Comparison of ENCODE assay signal across 29 cellular contexts in genomic region chr2:24110660-24111303, GRCh38. TPM values are rescaled to one million over a fixed set of nuclear protein-coding genes. Genes with fewer than 3 reads are reported as not detected.
A peak's percentile ranks its signal among the peaks of the same experiment; 100 is the strongest.
DNase-seq lines count a peak whose midpoint lies in the region; ATAC-seq, FAIRE-seq and TF ChIP-seq lines count a peak whose summit lies in the region.
"Had no signal": no experiment of that assay in that cellular context is flagged by ENCODE, and none has a peak within 500 bp of the region (broad histone marks: within the 10 kb centered on the region; RNA-seq: fewer than 3 reads in every experiment).

No MANE protein-coding gene starts in this region.

- FAIRE-seq in urothelium cell line (lab: Jason Lieb, UNC): no peak
- FAIRE-seq: colon had no signal

- H3K4me1 ChIP-seq in cardiac muscle cell (ENCODE audit: low read depth): peaks cover 16% of the 10 kb centered on the region
- H3K4me1 ChIP-seq: body of pancreas, gastrocnemius medialis, parathyroid adenoma, transverse colon had no signal

- H3K4me3 Mint-ChIP-seq in activated T-helper 17 cell treated with anti-CD3 and anti-CD28 coated beads, Interleukin-2, amount 50 U/mL, for 72 hours: no peak overlapping the region
- H3K4me3 Mint-ChIP-seq: B cell, immature natural killer cell, T-cell had no signal

- no peaks in the 10 kb centered on the region for H3K36me3 ChIP-seq in cardiac muscle cell
- H3K36me3 ChIP-seq: transverse colon had no signal

- H3K9me3 Mint-ChIP-seq in activated T-helper 17 cell treated with anti-CD3 and anti-CD28 coated beads, Interleukin-2, amount 50 U/mL, for 72 hours: peaks cover 10% of the 10 kb centered on the region

- TF ChIP-seq CTCF in cardiac muscle cell (IDR thresholded peaks at IDR 0.05; ENCODE audit: low read depth, low read length): no peak

- H3K4me1 Mint-ChIP-seq in activated T-helper 17 cell treated with anti-CD3 and anti-CD28 coated beads, Interleukin-2, amount 50 U/mL, for 72 hours: peaks cover 5% of the 10 kb centered on the region
- H3K4me1 Mint-ChIP-seq: B cell, immature natural killer cell, T-cell had no signal

- H3K27ac Mint-ChIP-seq in activated T-helper 17 cell treated with anti-CD3 and anti-CD28 coated beads, Interleukin-2, amount 50 U/mL, for 72 hours: no peak overlapping the region
- H3K27ac Mint-ChIP-seq: B cell, T-cell had no signal

- no peaks in the 10 kb centered on the region for H3K36me3 Mint-ChIP-seq in activated T-helper 17 cell treated with anti-CD3 and anti-CD28 coated beads, Interleukin-2, amount 50 U/mL, for 72 hours (ENCODE audit: low read depth)

- DNase-seq in cardiac muscle cell (ENCODE audit: low read depth in 1 of 2, low spot score in 1 of 2) (no peak), cardiac septum (ENCODE audit: low spot score) (no peak), left ventricle myocardium superior (no peak), urothelium cell line (ENCODE audit: low spot score) (peak; percentile 17), NCI-H2171 (lab: John Stamatoyannopoulos, UW) (no peak)
- DNase-seq: activated gamma-delta T cell treated with Interleukin-2 at 50 U/mL for 16 hours; activated T-cell treated with anti-CD3 and anti-CD28 coated beads, Interleukin-2, amount 50 U/mL, for 1 hour; body of pancreas; DMS79; effector CD8-positive, alpha-beta T cell; gastrocnemius medialis; hippocampal formation; immature natural killer cell; NCI-H1105; NCI-H1930; NCI-H2227 treated with DMSO at 0.1 percent for 48 hours; NCI-H748 treated with DMSO at 0.1 percent for 48 hours; SHP77 treated with DMSO at 0.1 percent for 48 hours; T-cell; transverse colon had no signal

- no peaks in the 10 kb centered on the region for H3K27me3 ChIP-seq in cardiac muscle cell
- H3K27me3 ChIP-seq: body of pancreas, gastrocnemius medialis, transverse colon had no signal

- ATAC-seq in activated T-helper 17 cell treated with anti-CD3 and anti-CD28 coated beads, Interleukin-2, amount 50 U/mL, for 72 hours (replicated peaks): peak; percentile 50
- ATAC-seq in left ventricle myocardium superior (peak; percentile 24), HG02938 (IDR thresholded peaks at IDR 0.05; ENCODE audit: unreplicated experiment) (no peak), GM19035 (IDR thresholded peaks at IDR 0.05; ENCODE audit: unreplicated experiment) (no peak)
- ATAC-seq: body of pancreas, gastrocnemius medialis, T-cell had no signal

- no peaks in the 10 kb centered on the region for H3K27me3 Mint-ChIP-seq in activated T-helper 17 cell treated with anti-CD3 and anti-CD28 coated beads, Interleukin-2, amount 50 U/mL, for 72 hours
- H3K27me3 Mint-ChIP-seq: B cell, T-cell had no signal

- H3K4me3 ChIP-seq in cardiac muscle cell: no peak overlapping the region
- H3K4me3 ChIP-seq: body of pancreas, gastrocnemius medialis, transverse colon had no signal

- H3K9me3 ChIP-seq in cardiac muscle cell (ENCODE audit: low read depth): no peaks in the 10 kb centered on the region
- H3K9me3 ChIP-seq: body of pancreas, gastrocnemius medialis had no signal

- intact Hi-C loops in cardiac septum (cut with DNase I) (no loop called here), left ventricle myocardium superior (cut with micrococcal nuclease) (no loop called here)

- peak overlapping the region; percentile 94 for H3K27ac ChIP-seq in cardiac muscle cell
- H3K27ac ChIP-seq: body of pancreas, gastrocnemius medialis, parathyroid adenoma, transverse colon had no signal

RNA-seq across cellular contexts. Expression of gene PFN4, which starts 12.4 kb away (rescaled TPM):
- total RNA-seq in cardiac muscle cell: 3.2 TPM in 1 of 2 replicates, not detected in the other
- polyA plus RNA-seq in cardiac muscle cell: 0.36 and 1.9 TPM in 2 replicates
- total RNA-seq in cardiac septum: 1.0 TPM
- total RNA-seq in activated T-helper 17 cell treated with anti-CD3 and anti-CD28 coated beads, Interleukin-2, amount 50 U/mL, for 72 hours: under 1 TPM in 1 of 2 donors, not detected in 1; 0.82 TPM
- 0.62 TPM for total RNA-seq in left ventricle myocardium superior
- total RNA-seq: A673, body of pancreas, gastrocnemius medialis, mononuclear cell had no signal
- polyA plus RNA-seq: immature natural killer cell, neural cell had no signal

RNA-seq across cellular contexts. Expression of gene FAM228B, which starts 12.5 kb away (rescaled TPM):
- total RNA-seq in cardiac muscle cell (16.3 TPM in 2 replicates), cardiac septum (30.5 TPM), left ventricle myocardium superior (27.3 TPM)
- polyA plus RNA-seq in cardiac muscle cell: 42.3 and 60.5 TPM in 2 replicates
- 10 to 100 TPM in 1 of 2 donors, 1 to 10 TPM in 1; 7.0 to 15.6 TPM for total RNA-seq in activated T-helper 17 cell treated with anti-CD3 and anti-CD28 coated beads, Interleukin-2, amount 50 U/mL, for 72 hours

RNA-seq across cellular contexts. Expression of gene TP53I3, which starts 26.1 kb away (rescaled TPM):
- total RNA-seq in cardiac muscle cell (25.4 and 55.5 TPM in 2 replicates), cardiac septum (8.3 TPM), left ventricle myocardium superior (13.3 TPM)
- 31.6 and 70.2 TPM in 2 replicates for polyA plus RNA-seq in cardiac muscle cell
- 1 to 10 TPM; 2.7 to 3.0 TPM for total RNA-seq in activated T-helper 17 cell treated with anti-CD3 and anti-CD28 coated beads, Interleukin-2, amount 50 U/mL, for 72 hours

RNA-seq across cellular contexts. Expression of gene SF3B6, which starts 34.7 kb away (rescaled TPM):
- total RNA-seq in cardiac muscle cell: 88.5 and 133 TPM in 2 replicates
- polyA plus RNA-seq in cardiac muscle cell: 238 and 292 TPM in 2 replicates
- 53.1 TPM for total RNA-seq in cardiac septum
- 100 to 1,000 TPM; 121 to 146 TPM for total RNA-seq in activated T-helper 17 cell treated with anti-CD3 and anti-CD28 coated beads, Interleukin-2, amount 50 U/mL, for 72 hours
- 58.2 TPM for total RNA-seq in left ventricle myocardium superior

Comparison
In these comparisons a context has a peak if more than half of its experiments do, and no peak if none do; other contexts are left out.
1. ATAC-seq: peak in activated T-helper 17 cell treated with anti-CD3 and anti-CD28 coated beads, Interleukin-2, amount 50 U/mL, for 72 hours (single experiment) and left ventricle myocardium superior (single experiment); none in HG02938 (single experiment) and GM19035 (single experiment).